ENCODE assay signal across 10 cellular contexts in the genomic region with DNA sequence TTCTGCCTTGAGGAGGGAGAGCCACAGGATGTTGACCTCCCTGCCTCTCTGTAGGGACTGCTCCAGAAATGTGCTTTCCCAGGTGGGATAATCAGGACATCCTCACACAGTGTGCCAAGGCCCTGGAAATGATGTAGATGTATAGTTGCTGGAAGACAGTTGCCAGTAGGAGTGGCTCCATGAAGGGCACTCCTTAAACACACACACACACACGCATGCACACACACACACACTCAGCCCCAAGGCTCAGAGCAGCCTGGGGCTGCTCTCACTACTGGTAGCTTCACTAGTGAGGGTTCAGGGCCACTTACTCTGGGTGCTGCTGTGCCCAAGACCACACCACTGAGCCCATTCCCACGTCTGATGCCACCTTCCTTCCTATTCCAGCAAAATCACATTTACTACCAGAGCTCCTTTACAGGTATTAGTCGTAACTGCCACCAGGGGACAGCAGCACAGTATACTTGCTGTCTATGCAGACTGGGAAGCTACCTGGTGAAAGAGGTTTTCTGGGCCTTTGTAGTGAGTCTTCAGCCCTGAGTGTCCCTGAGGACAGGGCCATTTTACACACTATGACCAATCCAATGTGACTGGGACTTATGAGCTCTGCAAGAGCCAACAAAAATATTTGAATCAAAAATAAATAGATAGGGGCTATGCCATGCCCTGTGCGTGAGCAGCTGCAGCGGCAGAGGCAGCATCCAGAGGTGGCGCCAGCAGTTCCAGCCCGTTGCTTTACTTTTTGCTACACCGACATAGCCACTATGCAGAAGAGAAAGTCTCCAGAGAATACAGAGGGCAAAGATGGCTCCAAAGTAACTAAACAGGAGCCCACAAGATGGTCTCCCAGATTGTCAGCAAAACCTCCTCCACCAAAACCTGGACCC. TPM values are rescaled to one million over a fixed set of nuclear protein-coding genes. Genes with fewer than 3 reads are reported as not detected.
DNase-seq lines count a peak whose midpoint lies in the region; ATAC-seq and TF ChIP-seq lines count a peak whose summit lies in the region.
"Had no signal": no experiment of that assay in that cellular context is flagged by ENCODE, and none has a peak within 500 bp of the region (broad histone marks: within the 10 kb centered on the region; RNA-seq: fewer than 3 reads in every experiment).

No MANE protein-coding gene starts in this region.

- H2BK12ac ChIP-seq in H9 (ENCODE audit: insufficient read length, low read depth, low read length) = no peak overlapping the region

- H4K91ac ChIP-seq in H9 (ENCODE audit: insufficient read length, low read depth, low read length) = no peak overlapping the region

- H3K4me3 Mint-ChIP-seq in activated CD8-positive, alpha-beta T cell treated with anti-CD3 and anti-CD28 coated beads, Interleukin-2, amount 10 ng/mL, durations not matched to agents 7 days and 5 days = no peak overlapping the region
- H3K4me3 Mint-ChIP-seq in H9 = no peak overlapping the region

- no peak overlapping the region for H4K8ac ChIP-seq in H9 (replicated peaks; ENCODE audit: insufficient read length, low read depth, low read length)

- no peaks in the 10 kb centered on the region for H3K4me1 ChIP-seq in H9 (ENCODE audit: insufficient read depth, low read length)

- no peak overlapping the region for H3K4me2 ChIP-seq in H9 (ENCODE audit: insufficient read depth, insufficient read length, low read length)

- H3K27me3 ChIP-seq in GM06990 (replicated peaks; ENCODE audit: control insufficient read depth, insufficient read depth, low read length) = no peaks in the 10 kb centered on the region; the same call in 1 of the 2 replicates
- H3K27me3 ChIP-seq in H9 (ENCODE audit: insufficient read depth, low read length) = no peaks in the 10 kb centered on the region

- no peak overlapping the region for H2BK120ac ChIP-seq in H9 (ENCODE audit: low read depth, low read length, poor library complexity, severe bottlenecking)

- peaks cover 11% of the 10 kb centered on the region for H3K27me3 Mint-ChIP-seq in activated CD8-positive, alpha-beta T cell treated with anti-CD3 and anti-CD28 coated beads, Interleukin-2, amount 10 ng/mL, durations not matched to agents 7 days and 5 days (ENCODE audit: low read depth)
- peaks cover 2% of the 10 kb centered on the region; the same call in 1 of the 2 replicates for H3K27me3 Mint-ChIP-seq in H9 (ENCODE audit: low read depth)

- no peak overlapping the region for H2BK20ac ChIP-seq in H9 (ENCODE audit: low read depth, low read length, poor library complexity, severe bottlenecking)

- CTCF ChIA-PET in activated CD8-positive, alpha-beta T cell treated with anti-CD3 and anti-CD28 coated beads, Interleukin-2, amount 10 ng/mL, durations not matched to agents 7 days and 5 days (lab: Charles Lee) = interaction anchor here (0.7 to 3.3 kb wide), 7 partner anchors 11 to 200 kb away, joined by 3 to 39 read pairs (median 3); no protein-coding TSS in a partner anchor

- H3K27ac ChIP-seq in H9 (ENCODE audit: insufficient read length, low read depth, low read length) = no peak overlapping the region
- H3K27ac ChIP-seq: SK-N-MC had no signal

- H3K14ac ChIP-seq in H9 (ENCODE audit: insufficient read depth, low read length) = no peak overlapping the region

- no peak overlapping the region for H3K27ac Mint-ChIP-seq in activated CD8-positive, alpha-beta T cell treated with anti-CD3 and anti-CD28 coated beads, Interleukin-2, amount 10 ng/mL, durations not matched to agents 7 days and 5 days
- H3K27ac Mint-ChIP-seq in H9 = no peak overlapping the region

- no peak overlapping the region for H3K23ac ChIP-seq in H9 (ENCODE audit: insufficient read length, low read depth, low read length)

- no peak overlapping the region for H2BK5ac ChIP-seq in H9 (ENCODE audit: insufficient read length, low read length)

- no peak overlapping the region for H3K56ac ChIP-seq in H9 (ENCODE audit: insufficient read length, low read depth, low read length)

- H3K36me3 Mint-ChIP-seq in activated CD8-positive, alpha-beta T cell treated with anti-CD3 and anti-CD28 coated beads, Interleukin-2, amount 10 ng/mL, durations not matched to agents 7 days and 5 days (ENCODE audit: low read depth) = no peaks in the 10 kb centered on the region
- peaks cover 0 to 19% (median 11%) of the 10 kb centered on the region in 3 experiments; a peak in 5 of 7 replicates for H3K36me3 Mint-ChIP-seq in H9 (ENCODE audit: insufficient read depth in 1 of 3, low read depth in 3 of 3)

- no peak overlapping the region for H2AK5ac ChIP-seq in H9 (ENCODE audit: insufficient read length, low read length)

- H3K4me3 ChIP-seq in GM06990 (replicated peaks; ENCODE audit: low read depth, low read length) = no peak overlapping the region
- H3K4me3 ChIP-seq: mucosa of descending colon, SK-N-MC had no signal

- no peaks in the 10 kb centered on the region for H3K9me3 Mint-ChIP-seq in activated CD8-positive, alpha-beta T cell treated with anti-CD3 and anti-CD28 coated beads, Interleukin-2, amount 10 ng/mL, durations not matched to agents 7 days and 5 days (ENCODE audit: insufficient read depth)
- peaks cover 75 to 81% of the 10 kb centered on the region in 2 experiments for H3K9me3 Mint-ChIP-seq in H9

- no peaks in the 10 kb centered on the region for H3K79me2 ChIP-seq in H9 (ENCODE audit: insufficient read depth, low read length)

- no peaks in the 10 kb centered on the region for H3K36me3 ChIP-seq in GM06990 (ENCODE audit: control insufficient read depth, insufficient read depth, low read length)

- H3K9ac ChIP-seq in H9 (ENCODE audit: extremely low read depth, insufficient read length, low read length) = no peak overlapping the region

- no CpG with 5 or more reads among the region's 8 CpGs for WGBS in H9 (ENCODE audit: extremely low coverage, insufficient read length, low lambda C conversion rate)

- no peak for ATAC-seq in activated CD8-positive, alpha-beta T cell treated with anti-CD3 and anti-CD28 coated beads, Interleukin-2, amount 10 ng/mL, durations not matched to agents 7 days and 5 days
- ATAC-seq in GM21515 (IDR thresholded peaks at IDR 0.05; ENCODE audit: unreplicated experiment) = no peak
- ATAC-seq: mucosa of descending colon had no signal

- no peaks in the 10 kb centered on the region for H3K79me1 ChIP-seq in H9 (ENCODE audit: insufficient read depth, low read depth, low read length, poor library complexity, severe bottlenecking)

- no peak overlapping the region for H2BK15ac ChIP-seq in H9 (ENCODE audit: low read depth, low read length)

- H2AFZ ChIP-seq in H9 (ENCODE audit: low read length) = no peak overlapping the region

- TF ChIP-seq CTCF in GM06990 (IDR thresholded peaks at IDR 0.05; ENCODE audit: insufficient read depth, low read length, poor library complexity, severe bottlenecking) (peak; percentile 71), LNCAP (IDR thresholded peaks at IDR 0.05) (peak; percentile 59), H9 (conservative IDR thresholded peaks at IDR 0.05) (no peak)

- no peak overlapping the region for H3K18ac ChIP-seq in H9 (ENCODE audit: insufficient read length, low read depth, low read length)

- H3K4me1 Mint-ChIP-seq in activated CD8-positive, alpha-beta T cell treated with anti-CD3 and anti-CD28 coated beads, Interleukin-2, amount 10 ng/mL, durations not matched to agents 7 days and 5 days (ENCODE audit: low read depth) = no peaks in the 10 kb centered on the region
- no peaks in the 10 kb centered on the region for H3K4me1 Mint-ChIP-seq in H9

- no peak overlapping the region for H4K5ac ChIP-seq in H9 (ENCODE audit: insufficient read length, low read depth, low read length)

- no peaks in the 10 kb centered on the region for H3K23me2 ChIP-seq in H9 (ENCODE audit: insufficient read length, low read depth, low read length, poor library complexity, severe bottlenecking)

- no peak overlapping the region for H3T11ph ChIP-seq in H9 (ENCODE audit: low read length)

- peaks cover 50% of the 10 kb centered on the region for H3K9me3 ChIP-seq in H9 (ENCODE audit: control insufficient read depth, low read depth, low read length)
- H3K9me3 ChIP-seq: mucosa of descending colon had no signal

- POLR2A ChIA-PET in activated CD8-positive, alpha-beta T cell treated with anti-CD3 and anti-CD28 coated beads, Interleukin-2, amount 10 ng/mL, durations not matched to agents 7 days and 5 days (lab: Charles Lee) = no interaction called here

- H4K20me1 ChIP-seq in H9 (ENCODE audit: control insufficient read depth, insufficient read depth, insufficient read length) = no peaks in the 10 kb centered on the region

- DNase-seq in GM06990 (ENCODE audit: extremely low read depth, insufficient read length) (no peak), lung microvascular endothelial cell (ENCODE audit: low read depth in 2 of 2) (peak; percentile 37 to 42), NCI-H510A (lab: John Stamatoyannopoulos, UW) (no peak), GOT3 (lab: John Stamatoyannopoulos, UW) (no peak), H9 (no peak)
- peak; percentile 28 for DNase-seq in activated CD8-positive, alpha-beta T cell treated with anti-CD3 and anti-CD28 coated beads, Interleukin-2, amount 10 ng/mL, durations not matched to agents 7 days and 5 days

- no peak overlapping the region for H3K4ac ChIP-seq in H9 (ENCODE audit: low read depth, low read length)

RNA-seq across cellular contexts. Expression of gene CRNN, which starts 15.0 kb away (rescaled TPM):
- total RNA-seq in activated CD8-positive, alpha-beta T cell treated with anti-CD3 and anti-CD28 coated beads, Interleukin-2, amount 10 ng/mL, durations not matched to agents 7 days and 5 days = not detected
- total RNA-seq in lung microvascular endothelial cell (not detected in 2 replicates), H9 (2021) (not detected in 2 replicates)
- total RNA-seq: mucosa of descending colon had no signal

RNA-seq across cellular contexts. Expression of gene FLG2, which starts 39.2 kb away (rescaled TPM):
- not detected for total RNA-seq in activated CD8-positive, alpha-beta T cell treated with anti-CD3 and anti-CD28 coated beads, Interleukin-2, amount 10 ng/mL, durations not matched to agents 7 days and 5 days
- total RNA-seq in lung microvascular endothelial cell (not detected in 2 replicates), H9 (2021) (not detected in 2 replicates)
- total RNA-seq: mucosa of descending colon had no signal

Comparison
In these comparisons a context has a peak if more than half of its experiments do, and no peak if none do; other contexts are left out.
1. DNase-seq: peak in activated CD8-positive, alpha-beta T cell treated with anti-CD3 and anti-CD28 coated beads, Interleukin-2, amount 10 ng/mL, durations not matched to agents 7 days and 5 days (single experiment) and lung microvascular endothelial cell (2 of 2); none in GM06990 (single experiment), NCI-H510A (single experiment), GOT3 (single experiment) and H9 (single experiment).